In the genomic region with DNA sequence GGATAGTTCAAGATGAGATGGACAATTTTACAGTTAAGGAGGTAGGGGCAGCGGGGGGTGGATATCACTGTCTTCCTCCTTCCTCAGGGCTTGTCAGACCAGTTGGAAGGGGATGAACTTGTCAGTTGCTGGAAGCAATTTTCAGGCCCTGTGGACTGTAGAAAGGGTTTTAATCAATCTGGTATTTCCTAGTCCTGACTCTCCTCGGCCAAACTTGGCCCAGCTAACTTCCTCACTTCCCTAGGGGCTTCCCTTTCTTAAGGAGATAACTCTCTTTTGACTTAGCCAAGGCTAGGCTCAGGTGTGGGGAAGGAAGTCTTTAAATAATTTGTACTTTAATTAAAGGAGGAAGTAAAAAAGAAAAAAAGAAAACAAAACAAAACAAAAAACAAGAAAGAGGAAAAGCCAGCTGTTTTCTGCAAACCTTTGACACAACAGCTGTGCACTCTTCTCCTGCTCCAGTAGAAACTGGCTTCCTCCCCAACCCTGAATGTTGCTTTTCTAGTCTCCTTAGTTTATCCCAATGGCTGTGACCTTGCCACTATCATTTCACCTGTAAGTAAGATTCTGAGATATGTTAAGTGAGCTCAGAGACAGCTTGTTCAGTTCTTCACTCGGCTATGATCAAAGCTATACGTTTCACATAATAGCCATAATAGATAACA, we compare ENCODE assay signal across 1 cellular context.
TF ChIP-seq lines count a peak whose summit lies in the region.

No MANE protein-coding gene starts in this region.

TF ChIP-seq in HepG2, 621 proteins besides CTCF, POLR2A, EP300 and RAD21 (continued from another document):
- no peak for TF ChIP-seq CCAR2 (optimal IDR thresholded peaks at IDR 0.05; ENCODE audit: low read depth, low read length)
- TF ChIP-seq ZSCAN12 (CRISPR knock-in tag; IDR thresholded peaks at IDR 0.05): no peak
- no peak for TF ChIP-seq CEBPG (CRISPR knock-in tag; IDR thresholded peaks at IDR 0.05)
- TF ChIP-seq, protein P1, sequence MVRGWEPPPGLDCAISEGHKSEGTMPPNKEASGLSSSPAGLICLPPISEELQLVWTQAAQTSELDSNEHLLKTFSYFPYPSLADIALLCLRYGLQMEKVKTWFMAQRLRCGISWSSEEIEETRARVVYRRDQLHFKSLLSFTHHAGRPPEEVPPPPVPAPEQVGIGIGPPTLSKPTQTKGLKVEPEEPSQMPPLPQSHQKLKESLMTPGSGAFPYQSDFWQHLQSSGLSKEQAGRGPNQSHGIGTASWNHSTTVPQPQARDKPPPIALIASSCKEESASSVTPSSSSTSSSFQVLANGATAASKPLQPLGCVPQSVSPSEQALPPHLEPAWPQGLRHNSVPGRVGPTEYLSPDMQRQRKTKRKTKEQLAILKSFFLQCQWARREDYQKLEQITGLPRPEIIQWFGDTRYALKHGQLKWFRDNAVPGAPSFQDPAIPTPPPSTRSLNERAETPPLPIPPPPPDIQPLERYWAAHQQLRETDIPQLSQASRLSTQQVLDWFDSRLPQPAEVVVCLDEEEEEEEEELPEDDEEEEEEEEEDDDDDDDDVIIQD (CRISPR knock-in tag; IDR thresholded peaks at IDR 0.05; ENCODE audit: low read depth): no peak
- TF ChIP-seq NFE2L1 (CRISPR knock-in tag; IDR thresholded peaks at IDR 0.05; ENCODE audit: borderline replicate concordance): no peak
- TF ChIP-seq MYC (CRISPR knock-in tag; IDR thresholded peaks at IDR 0.05; ENCODE audit: borderline replicate concordance): no peak
- TF ChIP-seq, protein P2, sequence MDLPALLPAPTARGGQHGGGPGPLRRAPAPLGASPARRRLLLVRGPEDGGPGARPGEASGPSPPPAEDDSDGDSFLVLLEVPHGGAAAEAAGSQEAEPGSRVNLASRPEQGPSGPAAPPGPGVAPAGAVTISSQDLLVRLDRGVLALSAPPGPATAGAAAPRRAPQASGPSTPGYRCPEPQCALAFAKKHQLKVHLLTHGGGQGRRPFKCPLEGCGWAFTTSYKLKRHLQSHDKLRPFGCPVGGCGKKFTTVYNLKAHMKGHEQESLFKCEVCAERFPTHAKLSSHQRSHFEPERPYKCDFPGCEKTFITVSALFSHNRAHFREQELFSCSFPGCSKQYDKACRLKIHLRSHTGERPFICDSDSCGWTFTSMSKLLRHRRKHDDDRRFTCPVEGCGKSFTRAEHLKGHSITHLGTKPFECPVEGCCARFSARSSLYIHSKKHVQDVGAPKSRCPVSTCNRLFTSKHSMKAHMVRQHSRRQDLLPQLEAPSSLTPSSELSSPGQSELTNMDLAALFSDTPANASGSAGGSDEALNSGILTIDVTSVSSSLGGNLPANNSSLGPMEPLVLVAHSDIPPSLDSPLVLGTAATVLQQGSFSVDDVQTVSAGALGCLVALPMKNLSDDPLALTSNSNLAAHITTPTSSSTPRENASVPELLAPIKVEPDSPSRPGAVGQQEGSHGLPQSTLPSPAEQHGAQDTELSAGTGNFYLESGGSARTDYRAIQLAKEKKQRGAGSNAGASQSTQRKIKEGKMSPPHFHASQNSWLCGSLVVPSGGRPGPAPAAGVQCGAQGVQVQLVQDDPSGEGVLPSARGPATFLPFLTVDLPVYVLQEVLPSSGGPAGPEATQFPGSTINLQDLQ (CRISPR knock-in tag; IDR thresholded peaks at IDR 0.05): no peak
- TF ChIP-seq, protein P3, sequence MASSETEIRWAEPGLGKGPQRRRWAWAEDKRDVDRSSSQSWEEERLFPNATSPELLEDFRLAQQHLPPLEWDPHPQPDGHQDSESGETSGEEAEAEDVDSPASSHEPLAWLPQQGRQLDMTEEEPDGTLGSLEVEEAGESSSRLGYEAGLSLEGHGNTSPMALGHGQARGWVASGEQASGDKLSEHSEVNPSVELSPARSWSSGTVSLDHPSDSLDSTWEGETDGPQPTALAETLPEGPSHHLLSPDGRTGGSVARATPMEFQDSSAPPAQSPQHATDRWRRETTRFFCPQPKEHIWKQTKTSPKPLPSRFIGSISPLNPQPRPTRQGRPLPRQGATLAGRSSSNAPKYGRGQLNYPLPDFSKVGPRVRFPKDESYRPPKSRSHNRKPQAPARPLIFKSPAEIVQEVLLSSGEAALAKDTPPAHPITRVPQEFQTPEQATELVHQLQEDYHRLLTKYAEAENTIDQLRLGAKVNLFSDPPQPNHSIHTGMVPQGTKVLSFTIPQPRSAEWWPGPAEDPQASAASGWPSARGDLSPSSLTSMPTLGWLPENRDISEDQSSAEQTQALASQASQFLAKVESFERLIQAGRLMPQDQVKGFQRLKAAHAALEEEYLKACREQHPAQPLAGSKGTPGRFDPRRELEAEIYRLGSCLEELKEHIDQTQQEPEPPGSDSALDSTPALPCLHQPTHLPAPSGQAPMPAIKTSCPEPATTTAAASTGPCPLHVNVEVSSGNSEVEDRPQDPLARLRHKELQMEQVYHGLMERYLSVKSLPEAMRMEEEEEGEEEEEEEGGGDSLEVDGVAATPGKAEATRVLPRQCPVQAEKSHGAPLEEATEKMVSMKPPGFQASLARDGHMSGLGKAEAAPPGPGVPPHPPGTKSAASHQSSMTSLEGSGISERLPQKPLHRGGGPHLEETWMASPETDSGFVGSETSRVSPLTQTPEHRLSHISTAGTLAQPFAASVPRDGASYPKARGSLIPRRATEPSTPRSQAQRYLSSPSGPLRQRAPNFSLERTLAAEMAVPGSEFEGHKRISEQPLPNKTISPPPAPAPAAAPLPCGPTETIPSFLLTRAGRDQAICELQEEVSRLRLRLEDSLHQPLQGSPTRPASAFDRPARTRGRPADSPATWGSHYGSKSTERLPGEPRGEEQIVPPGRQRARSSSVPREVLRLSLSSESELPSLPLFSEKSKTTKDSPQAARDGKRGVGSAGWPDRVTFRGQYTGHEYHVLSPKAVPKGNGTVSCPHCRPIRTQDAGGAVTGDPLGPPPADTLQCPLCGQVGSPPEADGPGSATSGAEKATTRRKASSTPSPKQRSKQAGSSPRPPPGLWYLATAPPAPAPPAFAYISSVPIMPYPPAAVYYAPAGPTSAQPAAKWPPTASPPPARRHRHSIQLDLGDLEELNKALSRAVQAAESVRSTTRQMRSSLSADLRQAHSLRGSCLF (CRISPR knock-in tag; IDR thresholded peaks at IDR 0.05; ENCODE audit: borderline replicate concordance): no peak
- TF ChIP-seq, protein P4, sequence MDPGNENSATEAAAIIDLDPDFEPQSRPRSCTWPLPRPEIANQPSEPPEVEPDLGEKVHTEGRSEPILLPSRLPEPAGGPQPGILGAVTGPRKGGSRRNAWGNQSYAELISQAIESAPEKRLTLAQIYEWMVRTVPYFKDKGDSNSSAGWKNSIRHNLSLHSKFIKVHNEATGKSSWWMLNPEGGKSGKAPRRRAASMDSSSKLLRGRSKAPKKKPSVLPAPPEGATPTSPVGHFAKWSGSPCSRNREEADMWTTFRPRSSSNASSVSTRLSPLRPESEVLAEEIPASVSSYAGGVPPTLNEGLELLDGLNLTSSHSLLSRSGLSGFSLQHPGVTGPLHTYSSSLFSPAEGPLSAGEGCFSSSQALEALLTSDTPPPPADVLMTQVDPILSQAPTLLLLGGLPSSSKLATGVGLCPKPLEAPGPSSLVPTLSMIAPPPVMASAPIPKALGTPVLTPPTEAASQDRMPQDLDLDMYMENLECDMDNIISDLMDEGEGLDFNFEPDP (CRISPR knock-in tag; conservative IDR thresholded peaks at IDR 0.05): no peak
- no peak for TF ChIP-seq NCOR1 (IDR thresholded peaks at IDR 0.05; ENCODE audit: borderline replicate concordance, low read length)
- TF ChIP-seq SP5 (CRISPR knock-in tag; IDR thresholded peaks at IDR 0.05; ENCODE audit: borderline replicate concordance, low read depth): no peak
